Comparison of ENCODE assay signal across 1 cellular context in genomic region chr14:29442720-29443119, GRCh38.
TF ChIP-seq lines count a peak whose summit lies in the region.

No MANE protein-coding gene starts in this region.

TF ChIP-seq in GM23338, 12 proteins besides CTCF, POLR2A, EP300 and RAD21 (continued from another document):
- TF ChIP-seq REST (IDR thresholded peaks at IDR 0.05; ENCODE audit: unreplicated experiment) (no peak), POLR2AphosphoS5 (IDR thresholded peaks at IDR 0.05; ENCODE audit: low read depth) (no peak)
